9 cellular contexts compared by ENCODE assay signal in the genomic region with DNA sequence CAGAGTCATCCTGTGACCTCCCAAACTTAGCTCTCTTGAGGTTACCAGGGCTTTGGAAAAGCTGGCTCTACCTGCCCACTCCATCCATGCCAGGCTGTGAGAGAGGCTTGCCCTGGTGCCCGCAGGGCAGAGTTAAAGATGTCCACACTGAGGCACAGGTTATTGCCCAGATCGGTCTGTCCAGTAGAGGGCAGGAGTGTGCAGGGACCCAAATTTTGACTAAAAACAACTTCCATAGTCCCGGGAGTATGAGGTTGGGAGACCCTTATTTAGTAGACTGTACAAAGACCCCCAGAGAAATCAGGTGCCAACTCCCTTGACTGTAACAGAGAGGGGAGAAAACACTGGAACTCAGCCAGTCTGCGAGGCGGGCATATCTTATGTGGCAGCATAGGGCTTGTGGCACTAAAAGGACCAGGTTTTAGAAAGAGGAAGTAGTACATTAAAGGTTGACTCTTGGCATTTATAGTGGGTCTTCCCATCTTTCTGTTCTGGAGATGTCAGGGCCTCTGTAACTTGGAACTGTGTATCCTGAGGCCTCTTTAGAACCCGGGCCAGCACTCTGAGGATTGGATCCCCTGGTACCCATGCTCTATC. TPM values are rescaled to one million over a fixed set of nuclear protein-coding genes. Genes with fewer than 3 reads are reported as not detected.
DNase-seq lines count a peak whose midpoint lies in the region; ATAC-seq, FAIRE-seq and TF ChIP-seq lines count a peak whose summit lies in the region.
"Had no signal": no experiment of that assay in that cellular context is flagged by ENCODE, and none has a peak within 500 bp of the region (broad histone marks: within the 10 kb centered on the region; RNA-seq: fewer than 3 reads in every experiment).

No MANE protein-coding gene starts in this region.

- POLR2A ChIA-PET in GM12878 (lab: Charles Lee): no interaction called here

- intact Hi-C loops in GM12878 (cut with micrococcal nuclease; ENCODE audit: unreplicated experiment) (loop anchor here (1.0 to 10.0 kb wide), 5 partner anchors 36 to 177 kb away; no protein-coding TSS in a partner anchor), transverse colon (cut with DNase I; ENCODE audit: low total_unique reads) (no loop called here)

- H3K27ac ChIP-seq in GM12878 (ENCODE audit: control insufficient read depth, insufficient read depth) (no peak overlapping the region), transverse colon (peak overlapping the region in 3 of 4 donors; percentile 22 to 54 (median 28))

- no peak for TF ChIP-seq EP300 in GM12878 (IDR thresholded peaks at IDR 0.05; ENCODE audit: borderline replicate concordance in 1 of 2, control insufficient read depth in 1 of 2, low read depth in 2 of 2, low read length in 2 of 2)
- TF ChIP-seq EP300 in transverse colon (IDR thresholded peaks at IDR 0.05; ENCODE audit: low read depth): no peak

- H2AFZ ChIP-seq in GM12878 (ENCODE audit: control insufficient read depth, low read depth, low read length): no peak overlapping the region; the same call in 1 of the 2 replicates

- peak overlapping the region; percentile 51; the same call in 1 of the 2 replicates for H3K4me2 ChIP-seq in GM12878 (ENCODE audit: control insufficient read depth, insufficient read depth)

- no peak overlapping the region for H3K9ac ChIP-seq in GM12878 (ENCODE audit: control insufficient read depth, insufficient read depth, low read length)

- no peak for TF ChIP-seq POLR2A in GM12878 (IDR thresholded peaks at IDR 0.05; ENCODE audit: low read depth, low read length)
- no peak for TF ChIP-seq POLR2A in transverse colon (IDR thresholded peaks at IDR 0.05)

- peak; percentile 78 to 81 (median 80) for TF ChIP-seq CTCF in GM12878 (IDR thresholded peaks at IDR 0.05 in 2 of 3, conservative IDR thresholded peaks at IDR 0.05 in 1 of 3; ENCODE audit: control insufficient read depth in 2 of 3, extremely low read depth in 1 of 3, insufficient read depth in 1 of 3, low read depth in 3 of 3, low read length in 3 of 3)
- TF ChIP-seq CTCF in transverse colon (IDR thresholded peaks at IDR 0.05): peak; percentile 47 to 78 (median 63)

- BruUV-seq in GM12878 (replicated peaks; lab: Mats Ljungman, UMichigan): no TSS peak

- FAIRE-seq in GM12878 (lab: Jason Lieb, UNC): no peak
- FAIRE-seq: TTC549 had no signal

- no peaks in the 10 kb centered on the region for H3K4me1 ChIP-seq in GM12878 (ENCODE audit: control insufficient read depth, insufficient read depth, low read length)
- H3K4me1 ChIP-seq in transverse colon: peaks cover 0 to 18% (median 6%) of the 10 kb centered on the region in 4 donors

- no peaks in the 10 kb centered on the region for H3K79me2 ChIP-seq in GM12878 (ENCODE audit: control insufficient read depth, insufficient read depth, low read length)

- peak; percentile 93 for ATAC-seq in GM12878
- peak; percentile 97 for ATAC-seq in left lobe of liver
- no peak for ATAC-seq in GM21786 (IDR thresholded peaks at IDR 0.05; ENCODE audit: unreplicated experiment)
- ATAC-seq in GM21423 (IDR thresholded peaks at IDR 0.05; ENCODE audit: unreplicated experiment): no peak

- peak; percentile 75 for TF ChIP-seq RAD21 in GM12878 (IDR thresholded peaks at IDR 0.05; ENCODE audit: insufficient read depth, low read depth, low read length)

- no peaks in the 10 kb centered on the region for H4K20me1 ChIP-seq in GM12878 (ENCODE audit: control insufficient read depth, insufficient read depth)

- H3K36me3 ChIP-seq in GM12878 (ENCODE audit: control insufficient read depth in 2 of 2, insufficient read depth in 2 of 2, low read length in 1 of 2) (peaks cover 0 to 12% of the 10 kb centered on the region in 2 experiments; a peak in 2 of 4 replicates), transverse colon (peaks cover 0 to 3% (median 0%) of the 10 kb centered on the region in 4 donors)

- in situ Hi-C loops in GM12878 (cut with MboI): loop anchor here (5.0 kb wide), 1 partner anchor 91 kb away; no protein-coding TSS in a partner anchor
- in situ Hi-C loops in transverse colon (cut with MboI; ENCODE audit: low pct_ligation_motif_present in 1 of 4, low pct_unique_long_range_greater_than_20kb in 1 of 4, low sequenced_read_pairs in 3 of 4): no loop called here

- SMC1A ChIA-PET in GM12878 (lab: Charles Lee; ENCODE audit: uncharacterized antibody, unreplicated experiment): interaction anchor here (0.8 to 4.5 kb wide), 8 partner anchors 10 to 115 kb away, joined by 3 to 41 read pairs (median 8); no protein-coding TSS in a partner anchor

- H3K27me3 ChIP-seq in GM12878 (replicated peaks in 1 of 2; ENCODE audit: control insufficient read depth in 2 of 2, insufficient read depth in 2 of 2, low read length in 1 of 2) (no peaks in the 10 kb centered on the region), transverse colon (no peaks in the 10 kb centered on the region)

- DNase-seq in NCI-H748 (lab: John Stamatoyannopoulos, UW; ENCODE audit: unreplicated experiment) (peak; percentile 15), NCI-H748 treated with DMSO at 0.1 percent for 48 hours (lab: John Stamatoyannopoulos, UW) (no peak), SKM-1 (lab: John Stamatoyannopoulos, UW; ENCODE audit: unreplicated experiment) (peak; percentile 38), GM12878 (ENCODE audit: low read depth, low spot score) (peak; percentile 16), left lobe of liver (ENCODE audit: low spot score) (peak; percentile 66), transverse colon (peak; percentile 64)

- CTCF ChIA-PET in GM12878 (lab: Yijun Ruan, JAX): interaction anchor here (0.8 to 6.0 kb wide), 17 partner anchors 10 to 140 kb away, joined by 3 to 79 read pairs (median 4); no protein-coding TSS in a partner anchor

- H3K9me3 ChIP-seq in GM12878 (replicated peaks; ENCODE audit: control insufficient read depth, insufficient read depth, low read length): no peaks in the 10 kb centered on the region
- no peaks in the 10 kb centered on the region for H3K9me3 ChIP-seq in transverse colon

- RAD21 ChIA-PET in GM12878 (lab: Charles Lee; ENCODE audit: unreplicated experiment): interaction anchor here (5.4 to 6.0 kb wide), 2 partner anchors 69 to 89 kb away, joined by 29 to 30 read pairs; no protein-coding TSS in a partner anchor

- no peak overlapping the region for H3K4me3 ChIP-seq in GM12878
- no peak overlapping the region for H3K4me3 ChIP-seq in transverse colon

- 19% methylated on average over 6 of the region's 6 CpGs for WGBS in GM12878 (ENCODE audit: insufficient coverage, insufficient replicate concordance, low lambda C conversion rate, missing lambda C conversion rate)
- 0 to 33% methylated on average over 1 to 6 of the region's 6 CpGs for WGBS in transverse colon (ENCODE audit: low coverage in 1 of 2), 2 donors

RNA-seq across cellular contexts. Expression of a gene that starts 43.3 kb away (rescaled TPM):
- 6.5 and 7.0 TPM in 2 replicates for total RNA-seq in GM12878 (2013; cell fraction: nucleolus; rRNA removed)
- 0.82 and 0.96 TPM in 2 replicates for total RNA-seq in GM12878 (2014; rRNA removed)
- total RNA-seq in GM12878 (2014; rRNA removed; fragmentation: Illumina TruSeq; extraction: Trizol): 0.76 and 0.78 TPM in 2 replicates
- total RNA-seq in GM12878 (2021): 2.6 and 2.7 TPM in 2 replicates
- polyA plus RNA-seq in GM12878 (2011; ENCODE audit: low read depth): 1.2 TPM
- polyA plus RNA-seq in GM12878 (2011; rRNA removed): 7.3 and 12.7 TPM in 2 replicates
- polyA plus RNA-seq in GM12878 (2011; cell fraction: cytosol; rRNA removed): 24.6 and 26.0 TPM in 2 replicates
- polyA plus RNA-seq in GM12878 (2011; cell fraction: nucleus; rRNA removed): 33.4 and 44.8 TPM in 2 replicates
- polyA plus RNA-seq in GM12878 (2012): 1.6 and 2.2 TPM in 2 replicates
- polyA plus RNA-seq in GM12878 (2014; fragmentation: Illumina TruSeq; extraction: Trizol): 1.6 and 2.2 TPM in 2 replicates
- polyA plus RNA-seq in GM12878 (2014; fragmentation: Nextera tagmentation; extraction: Ambion mirVana): under 1 TPM; 0.51 to 0.93 TPM
- 2.0 and 2.2 TPM in 2 replicates for polyA plus RNA-seq in GM12878 (2014; rRNA removed)
- 1 to 10 TPM; 1.6 to 2.3 TPM for polyA plus RNA-seq in GM12878 (2016; fragmentation: Nextera tagmentation; extraction: Ambion mirVana)
- 16.3 and 30.9 TPM in 2 replicates for polyA minus RNA-seq in GM12878 (2011; rRNA and poly(A)+ RNA removed)
- polyA minus RNA-seq in GM12878 (2011; cell fraction: cytosol; rRNA and poly(A)+ RNA removed): 8.2 and 9.0 TPM in 2 replicates
- 21.3 and 36.1 TPM in 2 replicates for polyA minus RNA-seq in GM12878 (2011; cell fraction: nucleus; rRNA and poly(A)+ RNA removed)
- total RNA-seq in left lobe of liver: 8.4 TPM
- 10 to 100 TPM; 22.7 to 35.2 (median 24.9) TPM for total RNA-seq in transverse colon

RNA-seq across cellular contexts. Expression of a gene that starts 58.3 kb away (rescaled TPM):
- 64.1 and 64.7 TPM in 2 replicates for total RNA-seq in GM12878 (2013; cell fraction: nucleolus; rRNA removed)
- total RNA-seq in GM12878 (2014; rRNA removed) (24.8 and 30.5 TPM in 2 replicates), GM12878 (2014; rRNA removed; fragmentation: Illumina TruSeq; extraction: Trizol) (29.2 and 29.9 TPM in 2 replicates), GM12878 (2021) (23.5 and 27.8 TPM in 2 replicates), left lobe of liver (10.1 TPM), transverse colon (10 to 100 TPM in 3 of 4 donors, 1 to 10 TPM in 1; 4.9 to 30.4 (median 19.9) TPM)
- polyA plus RNA-seq in GM12878 (2011; ENCODE audit: low read depth): 5.5 TPM
- polyA plus RNA-seq in GM12878 (2011; rRNA removed) (15.1 and 20.4 TPM in 2 replicates), GM12878 (2014; fragmentation: Illumina TruSeq; extraction: Trizol) (31.6 and 39.0 TPM in 2 replicates), GM12878 (2014; fragmentation: Nextera tagmentation; extraction: Ambion mirVana) (10 to 100 TPM; 18.7 to 18.8 TPM), GM12878 (2014; rRNA removed) (12.9 and 14.8 TPM in 2 replicates), GM12878 (2016; fragmentation: Nextera tagmentation; extraction: Ambion mirVana) (10 to 100 TPM; 47.8 to 49.7 TPM)
- 11.1 and 11.5 TPM in 2 replicates for polyA plus RNA-seq in GM12878 (2011; cell fraction: cytosol; rRNA removed)
- 26.6 and 31.9 TPM in 2 replicates for polyA plus RNA-seq in GM12878 (2011; cell fraction: nucleus; rRNA removed)
- polyA plus RNA-seq in GM12878 (2012): 8.1 and 11.1 TPM in 2 replicates
- 15.9 and 17.1 TPM in 2 replicates for polyA minus RNA-seq in GM12878 (2011; rRNA and poly(A)+ RNA removed)
- 5.9 and 10.7 TPM in 2 replicates for polyA minus RNA-seq in GM12878 (2011; cell fraction: cytosol; rRNA and poly(A)+ RNA removed)
- 15.1 and 25.4 TPM in 2 replicates for polyA minus RNA-seq in GM12878 (2011; cell fraction: nucleus; rRNA and poly(A)+ RNA removed)

Comparison
In these comparisons a context has a peak if more than half of its experiments do, and no peak if none do; other contexts are left out.
1. ATAC-seq: peak in GM12878 (single experiment) and left lobe of liver (single experiment); none in GM21786 (single experiment) and GM21423 (single experiment).